Comparison of ENCODE assay signal across 23 cellular contexts in genomic region chr4:78296261-78296660, GRCh38.
"Had no signal": no experiment of that assay in that cellular context is flagged by ENCODE, and none has a peak within 500 bp of the region (broad histone marks: within the 10 kb centered on the region; RNA-seq: fewer than 3 reads in every experiment).

No MANE protein-coding gene starts in this region.

- H3K4me3 ChIP-seq: cardiac muscle cell, lung, prostate gland, suprapubic skin, transverse colon, vagina had no signal

- H3K27ac ChIP-seq: cardiac muscle cell, prostate gland, transverse colon had no signal

- H3K9me3 ChIP-seq: prostate gland, suprapubic skin, transverse colon, vagina had no signal

- H3K36me3 Mint-ChIP-seq: activated CD4-positive, alpha-beta memory T cell treated with anti-CD3 and anti-CD28 coated beads for 36 hours; activated naive CD8-positive, alpha-beta T cell had no signal

- DNase-seq: activated B cell treated with CpG ODN at 0.5 μM for 24 hours; activated CD4-positive, alpha-beta memory T cell treated with anti-CD3 and anti-CD28 coated beads for 36 hours; activated CD4-positive, alpha-beta T cell treated with anti-CD3 and anti-CD28 coated beads for 4 hours; activated gamma-delta T cell treated with Interleukin-2 at 50 U/mL for 16 hours; activated T-cell treated with anti-CD3 and anti-CD28 coated beads for 4 hours; amniotic stem cell; dermis blood vessel endothelial cell; effector memory CD4-positive, alpha-beta T cell; foreskin melanocyte; hypothalamus; right cardiac atrium; stimulated activated CD4-positive, alpha-beta T cell treated with anti-CD3 and anti-CD28 coated beads, Interleukin-2, amount 100 ng/mL, for 48 hours; stimulated activated naive CD8-positive, alpha-beta T cell treated with anti-CD3 and anti-CD28 coated beads, Interleukin-15, amount 100 ng/mL, for 72 hours; transverse colon had no signal

- ATAC-seq: left lobe of liver; right cardiac atrium; stimulated activated naive CD8-positive, alpha-beta T cell treated with anti-CD3 and anti-CD28 coated beads, Interleukin-15, amount 100 ng/mL, for 72 hours had no signal

- H3K9me3 Mint-ChIP-seq: activated B cell treated with CpG ODN at 0.5 μM for 24 hours; activated CD4-positive, alpha-beta memory T cell treated with anti-CD3 and anti-CD28 coated beads for 36 hours; activated T-helper 1 cell treated with anti-CD3 and anti-CD28 coated beads, Interleukin-12 subunit alpha, Interleukin-12 subunit beta, Interleukin-2, Interleukin-4 antibody, amounts not matched to agents 30 ng/mL and 10 ng/mL and 1 ng/mL, durations not matched to agents 14 hours and 24 hours and 36 hours; T-helper 2 cell treated with Interferon-gamma antibody and Interleukin-4, amounts not matched to agents 5 μg/mL and 100 μg/mL, for 36 hours had no signal

- H3K4me3 Mint-ChIP-seq: activated B cell treated with CpG ODN at 0.5 μM for 24 hours; activated CD4-positive, alpha-beta memory T cell treated with anti-CD3 and anti-CD28 coated beads for 36 hours; activated naive CD8-positive, alpha-beta T cell; activated T-helper 1 cell treated with anti-CD3 and anti-CD28 coated beads, Interleukin-12 subunit alpha, Interleukin-12 subunit beta, Interleukin-2, Interleukin-4 antibody, amounts not matched to agents 30 ng/mL and 10 ng/mL and 1 ng/mL, durations not matched to agents 14 hours and 24 hours and 36 hours; stimulated activated naive CD8-positive, alpha-beta T cell treated with anti-CD3 and anti-CD28 coated beads, Interleukin-15, amount 100 ng/mL, for 72 hours; T-helper 2 cell treated with Interferon-gamma antibody and Interleukin-4, amounts not matched to agents 5 μg/mL and 100 μg/mL, for 36 hours had no signal

- H3K27ac Mint-ChIP-seq: activated B cell treated with CpG ODN at 0.5 μM for 24 hours; activated CD4-positive, alpha-beta memory T cell treated with anti-CD3 and anti-CD28 coated beads for 36 hours; activated naive CD8-positive, alpha-beta T cell; activated T-helper 1 cell treated with anti-CD3 and anti-CD28 coated beads, Interleukin-12 subunit alpha, Interleukin-12 subunit beta, Interleukin-2, Interleukin-4 antibody, amounts not matched to agents 30 ng/mL and 10 ng/mL and 1 ng/mL, durations not matched to agents 14 hours and 24 hours and 36 hours; stimulated activated naive CD8-positive, alpha-beta T cell treated with anti-CD3 and anti-CD28 coated beads, Interleukin-15, amount 100 ng/mL, for 72 hours; T-helper 2 cell treated with Interferon-gamma antibody and Interleukin-4, amounts not matched to agents 5 μg/mL and 100 μg/mL, for 36 hours had no signal

- H3K27me3 ChIP-seq: cardiac muscle cell, suprapubic skin, transverse colon, vagina had no signal

- H3K27me3 Mint-ChIP-seq: activated B cell treated with CpG ODN at 0.5 μM for 24 hours had no signal

- H3K36me3 ChIP-seq: cardiac muscle cell, prostate gland, suprapubic skin, transverse colon, vagina had no signal
